Comparison of ENCODE assay signal across 1 cellular context in genomic region chr21:15122241-15122640, GRCh38.
TF ChIP-seq lines count a peak whose summit lies in the region.

No MANE protein-coding gene starts in this region.

TF ChIP-seq in GM23338, 12 proteins besides CTCF, POLR2A, EP300 and RAD21 (continued from another document):
- TF ChIP-seq ZNF462 (CRISPR knock-in tag; IDR thresholded peaks at IDR 0.05): no peak
- TF ChIP-seq STAT1 (IDR thresholded peaks at IDR 0.05; ENCODE audit: unreplicated experiment): no peak
- TF ChIP-seq REST (IDR thresholded peaks at IDR 0.05; ENCODE audit: unreplicated experiment): no peak
- no peak for TF ChIP-seq EZH2phosphoT487 (IDR thresholded peaks at IDR 0.05; ENCODE audit: unreplicated experiment)
- TF ChIP-seq NANOG (IDR thresholded peaks at IDR 0.05; ENCODE audit: borderline replicate concordance): no peak
- TF ChIP-seq JUNB (IDR thresholded peaks at IDR 0.05; ENCODE audit: unreplicated experiment): no peak
